ENCODE assay signal across 3 cellular contexts in genomic region chr10:100124097-100124496, GRCh38.
TF ChIP-seq lines count a peak whose summit lies in the region.

No MANE protein-coding gene starts in this region.

TF ChIP-seq in Ishikawa, 13 proteins besides CTCF, POLR2A, EP300 and RAD21:
- TF ChIP-seq, protein P1, sequence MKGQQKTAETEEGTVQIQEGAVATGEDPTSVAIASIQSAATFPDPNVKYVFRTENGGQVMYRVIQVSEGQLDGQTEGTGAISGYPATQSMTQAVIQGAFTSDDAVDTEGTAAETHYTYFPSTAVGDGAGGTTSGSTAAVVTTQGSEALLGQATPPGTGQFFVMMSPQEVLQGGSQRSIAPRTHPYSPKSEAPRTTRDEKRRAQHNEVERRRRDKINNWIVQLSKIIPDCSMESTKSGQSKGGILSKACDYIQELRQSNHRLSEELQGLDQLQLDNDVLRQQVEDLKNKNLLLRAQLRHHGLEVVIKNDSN (IDR thresholded peaks at IDR 0.05), result no peak
- no peak for TF ChIP-seq NFIC (IDR thresholded peaks at IDR 0.05)
- TF ChIP-seq YY1 (IDR thresholded peaks at IDR 0.05; ENCODE audit: low read depth), result no peak
- TF ChIP-seq, protein P2, sequence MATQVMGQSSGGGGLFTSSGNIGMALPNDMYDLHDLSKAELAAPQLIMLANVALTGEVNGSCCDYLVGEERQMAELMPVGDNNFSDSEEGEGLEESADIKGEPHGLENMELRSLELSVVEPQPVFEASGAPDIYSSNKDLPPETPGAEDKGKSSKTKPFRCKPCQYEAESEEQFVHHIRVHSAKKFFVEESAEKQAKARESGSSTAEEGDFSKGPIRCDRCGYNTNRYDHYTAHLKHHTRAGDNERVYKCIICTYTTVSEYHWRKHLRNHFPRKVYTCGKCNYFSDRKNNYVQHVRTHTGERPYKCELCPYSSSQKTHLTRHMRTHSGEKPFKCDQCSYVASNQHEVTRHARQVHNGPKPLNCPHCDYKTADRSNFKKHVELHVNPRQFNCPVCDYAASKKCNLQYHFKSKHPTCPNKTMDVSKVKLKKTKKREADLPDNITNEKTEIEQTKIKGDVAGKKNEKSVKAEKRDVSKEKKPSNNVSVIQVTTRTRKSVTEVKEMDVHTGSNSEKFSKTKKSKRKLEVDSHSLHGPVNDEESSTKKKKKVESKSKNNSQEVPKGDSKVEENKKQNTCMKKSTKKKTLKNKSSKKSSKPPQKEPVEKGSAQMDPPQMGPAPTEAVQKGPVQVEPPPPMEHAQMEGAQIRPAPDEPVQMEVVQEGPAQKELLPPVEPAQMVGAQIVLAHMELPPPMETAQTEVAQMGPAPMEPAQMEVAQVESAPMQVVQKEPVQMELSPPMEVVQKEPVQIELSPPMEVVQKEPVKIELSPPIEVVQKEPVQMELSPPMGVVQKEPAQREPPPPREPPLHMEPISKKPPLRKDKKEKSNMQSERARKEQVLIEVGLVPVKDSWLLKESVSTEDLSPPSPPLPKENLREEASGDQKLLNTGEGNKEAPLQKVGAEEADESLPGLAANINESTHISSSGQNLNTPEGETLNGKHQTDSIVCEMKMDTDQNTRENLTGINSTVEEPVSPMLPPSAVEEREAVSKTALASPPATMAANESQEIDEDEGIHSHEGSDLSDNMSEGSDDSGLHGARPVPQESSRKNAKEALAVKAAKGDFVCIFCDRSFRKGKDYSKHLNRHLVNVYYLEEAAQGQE (IDR thresholded peaks at IDR 0.05; ENCODE audit: low read depth), result no peak
- peak; percentile 33; the same call in 1 of the 2 replicates for TF ChIP-seq CEBPB (IDR thresholded peaks at IDR 0.05)
- TF ChIP-seq TAF1 (IDR thresholded peaks at IDR 0.05; ENCODE audit: low read depth), result no peak

TF ChIP-seq in K562, 482 proteins besides CTCF, POLR2A, EP300 and RAD21:
- TF ChIP-seq CEBPB (tag; IDR thresholded peaks at IDR 0.05) (0 out of 2 replicates have a peak, but pooled peaks have one; percentile 10), NFXL1 (CRISPR knock-in tag; IDR thresholded peaks at IDR 0.05) (no peak)

TF ChIP-seq in SK-N-SH, 30 proteins besides CTCF, POLR2A, EP300 and RAD21:
- no peak for TF ChIP-seq MXI1 (IDR thresholded peaks at IDR 0.05; ENCODE audit: low read depth, low read length)
- TF ChIP-seq ELF1 (IDR thresholded peaks at IDR 0.05), result no peak
- no peak for TF ChIP-seq TCF12 (IDR thresholded peaks at IDR 0.05)
- TF ChIP-seq POLR2AphosphoS5 (IDR thresholded peaks at IDR 0.05; ENCODE audit: low read depth, low read length), result no peak
- TF ChIP-seq CHD2 (IDR thresholded peaks at IDR 0.05; ENCODE audit: low read length, partially characterized antibody), result no peak
- TF ChIP-seq, protein P1 (IDR thresholded peaks at IDR 0.05; ENCODE audit: borderline replicate concordance, low read depth), result no peak
- TF ChIP-seq PBX3 (IDR thresholded peaks at IDR 0.05), result no peak
- no peak for TF ChIP-seq IRF3 (IDR thresholded peaks at IDR 0.05; ENCODE audit: low read depth, low read length)
- TF ChIP-seq TAF1 (IDR thresholded peaks at IDR 0.05; ENCODE audit: borderline replicate concordance, low read depth, low read length), result no peak
- no peak for TF ChIP-seq JUND (IDR thresholded peaks at IDR 0.05)
- TF ChIP-seq, protein P3, sequence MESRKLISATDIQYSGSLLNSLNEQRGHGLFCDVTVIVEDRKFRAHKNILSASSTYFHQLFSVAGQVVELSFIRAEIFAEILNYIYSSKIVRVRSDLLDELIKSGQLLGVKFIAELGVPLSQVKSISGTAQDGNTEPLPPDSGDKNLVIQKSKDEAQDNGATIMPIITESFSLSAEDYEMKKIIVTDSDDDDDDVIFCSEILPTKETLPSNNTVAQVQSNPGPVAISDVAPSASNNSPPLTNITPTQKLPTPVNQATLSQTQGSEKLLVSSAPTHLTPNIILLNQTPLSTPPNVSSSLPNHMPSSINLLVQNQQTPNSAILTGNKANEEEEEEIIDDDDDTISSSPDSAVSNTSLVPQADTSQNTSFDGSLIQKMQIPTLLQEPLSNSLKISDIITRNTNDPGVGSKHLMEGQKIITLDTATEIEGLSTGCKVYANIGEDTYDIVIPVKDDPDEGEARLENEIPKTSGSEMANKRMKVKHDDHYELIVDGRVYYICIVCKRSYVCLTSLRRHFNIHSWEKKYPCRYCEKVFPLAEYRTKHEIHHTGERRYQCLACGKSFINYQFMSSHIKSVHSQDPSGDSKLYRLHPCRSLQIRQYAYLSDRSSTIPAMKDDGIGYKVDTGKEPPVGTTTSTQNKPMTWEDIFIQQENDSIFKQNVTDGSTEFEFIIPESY (IDR thresholded peaks at IDR 0.05; ENCODE audit: borderline replicate concordance, low read depth), result no peak
- TF ChIP-seq SMC3 (IDR thresholded peaks at IDR 0.05; ENCODE audit: low read depth, low read length), result no peak
- TF ChIP-seq RCOR1 (IDR thresholded peaks at IDR 0.05; ENCODE audit: low read length), result no peak
- TF ChIP-seq USF2 (IDR thresholded peaks at IDR 0.05; ENCODE audit: borderline replicate concordance, low read depth, low read length), result no peak
- TF ChIP-seq GABPA (IDR thresholded peaks at IDR 0.05; ENCODE audit: low read depth), result no peak
- TF ChIP-seq SIN3A (IDR thresholded peaks at IDR 0.05; ENCODE audit: borderline replicate concordance, low read depth, low read length), result no peak
- TF ChIP-seq, protein P2 (IDR thresholded peaks at IDR 0.05; ENCODE audit: low read depth, low read length), result no peak
- no peak for TF ChIP-seq RFX5 (IDR thresholded peaks at IDR 0.05; ENCODE audit: low read length)
- no peak for TF ChIP-seq FOSL2 (IDR thresholded peaks at IDR 0.05; ENCODE audit: borderline replicate concordance, low read depth)
